Comparison of ENCODE assay signal across 2 cellular contexts in the genomic region with DNA sequence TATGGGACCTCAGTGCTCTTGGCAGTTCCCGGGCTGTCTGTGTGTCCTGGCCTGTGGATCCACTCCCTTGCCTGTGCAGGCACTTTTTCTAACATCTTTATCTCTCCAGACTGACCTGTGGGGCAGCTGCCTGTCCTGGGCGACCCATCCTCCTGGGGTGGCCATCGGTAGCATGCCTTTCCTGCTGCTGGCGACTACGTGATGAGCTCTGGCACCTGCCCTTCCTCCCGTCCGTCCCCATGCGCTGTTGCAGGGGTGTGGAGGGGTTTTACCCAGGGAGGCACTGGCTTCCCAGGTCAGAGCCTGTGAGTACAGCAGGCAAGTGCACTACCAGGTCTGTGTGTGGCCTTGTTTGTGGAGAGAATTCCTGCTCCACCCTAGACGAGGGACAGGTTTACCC.
TF ChIP-seq lines count a peak whose summit lies in the region.

No MANE protein-coding gene starts in this region.

TF ChIP-seq in IMR-90, 13 proteins besides CTCF, POLR2A, EP300 and RAD21:
- no peak for TF ChIP-seq MAFK (IDR thresholded peaks at IDR 0.05; ENCODE audit: low read depth, low read length)
- no peak for TF ChIP-seq RCOR1 (IDR thresholded peaks at IDR 0.05; ENCODE audit: insufficient replicate concordance, low read length)
TF ChIP-seq in IMR-90: peak in this region for 0.

TF ChIP-seq in H1, 55 proteins besides CTCF, POLR2A, EP300 and RAD21:
- TF ChIP-seq BACH1 (IDR thresholded peaks at IDR 0.05; ENCODE audit: low read length) (no peak), JUND (IDR thresholded peaks at IDR 0.05; ENCODE audit: low read length) (no peak), SP4 (IDR thresholded peaks at IDR 0.05; ENCODE audit: low read length) (no peak), SIN3A (conservative IDR thresholded peaks at IDR 0.05 in 1 of 2, IDR thresholded peaks at IDR 0.05 in 1 of 2; ENCODE audit: low read depth in 1 of 2, low read length in 2 of 2) (no peak), GABPA (IDR thresholded peaks at IDR 0.05; ENCODE audit: borderline replicate concordance, insufficient read depth, low read length) (no peak), JUN (IDR thresholded peaks at IDR 0.05; ENCODE audit: low read depth, low read length) (no peak)
- TF ChIP-seq, protein P1, sequence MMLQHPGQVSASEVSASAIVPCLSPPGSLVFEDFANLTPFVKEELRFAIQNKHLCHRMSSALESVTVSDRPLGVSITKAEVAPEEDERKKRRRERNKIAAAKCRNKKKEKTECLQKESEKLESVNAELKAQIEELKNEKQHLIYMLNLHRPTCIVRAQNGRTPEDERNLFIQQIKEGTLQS (IDR thresholded peaks at IDR 0.05; ENCODE audit: insufficient read depth, low read depth, low read length), result no peak
